In genomic region chr6:137816688-137817087, GRCh38 we compare ENCODE assay signal across 22 cellular contexts. TPM values are rescaled to one million over a fixed set of nuclear protein-coding genes. Genes with fewer than 3 reads are reported as not detected.
DNase-seq lines count a peak whose midpoint lies in the region; ATAC-seq, FAIRE-seq and TF ChIP-seq lines count a peak whose summit lies in the region.
"Had no signal": no experiment of that assay in that cellular context is flagged by ENCODE, and none has a peak within 500 bp of the region (broad histone marks: within the 10 kb centered on the region; RNA-seq: fewer than 3 reads in every experiment).

No MANE protein-coding gene starts in this region.

- FAIRE-seq in GM12891 (lab: Jason Lieb, UNC): peak; percentile 45
- FAIRE-seq: colon had no signal

- CTCF ChIA-PET in activated CD4-positive, alpha-beta T cell treated with anti-CD3 and anti-CD28 coated beads for 36 hours (lab: Charles Lee): interaction anchor here (1.0 kb wide), 1 partner anchor 8 kb away, joined by 3 read pairs; no protein-coding TSS in a partner anchor

- no peak for DNase-seq in activated CD4-positive, alpha-beta T cell treated with anti-CD3 and anti-CD28 coated beads for 36 hours
- DNase-seq in activated CD4-positive, alpha-beta T cell treated with anti-CD3 and anti-CD28 coated beads for 48 hours: no peak
- no peak for DNase-seq in GM12891 (ENCODE audit: insufficient read length, low spot score)
- DNase-seq in activated T-helper 2 cell treated with anti-CD3 and anti-CD28 coated beads, Interferon-gamma antibody, Interleukin-2, Interleukin-4, amounts not matched to agents 10 μg/mL and 5 μg/mL and 100 μg/mL, durations not matched to agents 14 hours and 24 hours and 36 hours (ENCODE audit: low spot score): no peak
- no peak for DNase-seq in naive thymus-derived CD8-positive, alpha-beta T cell
- DNase-seq in germinal center (ENCODE audit: low spot score): no peak
- DNase-seq in NOMO-1 treated with dmso at 0.1 percent for 144 hours (lab: John Stamatoyannopoulos, UW; ENCODE audit: unreplicated experiment): no peak
- DNase-seq: activated CD8-positive, alpha-beta memory T cell treated with anti-CD3 and anti-CD28 coated beads for 24 hours; Calu3; esophagus squamous epithelium; NCI-H1417 treated with DMSO at 0.1 percent for 48 hours; NCI-H446 treated with DMSO at 0.1 percent for 48 hours; NK-92 treated with Interleukin-12 subunit alpha and Interleukin-12 subunit beta, amount 100 ng/mL, for 24 hours; nucleus accumbens; Peyer's patch; stimulated activated CD4-positive, alpha-beta T cell treated with anti-CD3 and anti-CD28 coated beads, Interleukin-2, amount 100 ng/mL, for 24 hours; stimulated activated naive CD4-positive, alpha-beta T cell; thyroid gland had no signal

- H3K27ac Mint-ChIP-seq in activated CD4-positive, alpha-beta T cell treated with anti-CD3 and anti-CD28 coated beads for 36 hours: peak overlapping the region; percentile 75
- no peak overlapping the region for H3K27ac Mint-ChIP-seq in activated T-helper 2 cell treated with anti-CD3 and anti-CD28 coated beads, Interferon-gamma antibody, Interleukin-2, Interleukin-4, amounts not matched to agents 10 μg/mL and 5 μg/mL and 100 μg/mL, durations not matched to agents 14 hours and 24 hours and 36 hours
- H3K27ac Mint-ChIP-seq in naive thymus-derived CD8-positive, alpha-beta T cell: peak overlapping the region in 8 of 10 donors; percentile 53 to 92 (median 83)
- H3K27ac Mint-ChIP-seq: WTC11 had no signal

- intact Hi-C loops in activated CD4-positive, alpha-beta T cell treated with anti-CD3 and anti-CD28 coated beads for 36 hours (cut with DNase I, micrococcal nuclease): loop anchor here in 1 of 2 experiments (5.0 kb wide), 1 partner anchor 36 kb away; no protein-coding TSS in a partner anchor
- intact Hi-C loops in activated T-helper 2 cell treated with anti-CD3 and anti-CD28 coated beads, Interferon-gamma antibody, Interleukin-2, Interleukin-4, amounts not matched to agents 10 μg/mL and 5 μg/mL and 100 μg/mL, durations not matched to agents 14 hours and 24 hours and 36 hours (cut with micrococcal nuclease): no loop called here

- peaks cover 6% of the 10 kb centered on the region for H3K36me3 Mint-ChIP-seq in activated CD4-positive, alpha-beta T cell treated with anti-CD3 and anti-CD28 coated beads for 36 hours (ENCODE audit: low read depth)
- peaks cover 3% of the 10 kb centered on the region for H3K36me3 Mint-ChIP-seq in activated T-helper 2 cell treated with anti-CD3 and anti-CD28 coated beads, Interferon-gamma antibody, Interleukin-2, Interleukin-4, amounts not matched to agents 10 μg/mL and 5 μg/mL and 100 μg/mL, durations not matched to agents 14 hours and 24 hours and 36 hours (ENCODE audit: low read depth)
- no peaks in the 10 kb centered on the region for H3K36me3 Mint-ChIP-seq in naive thymus-derived CD8-positive, alpha-beta T cell
- H3K36me3 Mint-ChIP-seq: brain, WTC11 had no signal

- peaks cover 79% of the 10 kb centered on the region for H3K4me1 Mint-ChIP-seq in activated CD4-positive, alpha-beta T cell treated with anti-CD3 and anti-CD28 coated beads for 36 hours
- H3K4me1 Mint-ChIP-seq in activated T-helper 2 cell treated with anti-CD3 and anti-CD28 coated beads, Interferon-gamma antibody, Interleukin-2, Interleukin-4, amounts not matched to agents 10 μg/mL and 5 μg/mL and 100 μg/mL, durations not matched to agents 14 hours and 24 hours and 36 hours (ENCODE audit: low read depth): peaks cover 60% of the 10 kb centered on the region
- peaks cover 27 to 73% (median 52%) of the 10 kb centered on the region in 4 donors for H3K4me1 Mint-ChIP-seq in naive thymus-derived CD8-positive, alpha-beta T cell
- H3K4me1 Mint-ChIP-seq: brain had no signal

- no peaks in the 10 kb centered on the region for H3K9me3 Mint-ChIP-seq in activated CD4-positive, alpha-beta T cell treated with anti-CD3 and anti-CD28 coated beads for 36 hours (ENCODE audit: low read depth)
- H3K9me3 Mint-ChIP-seq in activated T-helper 2 cell treated with anti-CD3 and anti-CD28 coated beads, Interferon-gamma antibody, Interleukin-2, Interleukin-4, amounts not matched to agents 10 μg/mL and 5 μg/mL and 100 μg/mL, durations not matched to agents 14 hours and 24 hours and 36 hours: no peaks in the 10 kb centered on the region
- H3K9me3 Mint-ChIP-seq in naive thymus-derived CD8-positive, alpha-beta T cell: peaks cover 0 to 3% (median 0%) of the 10 kb centered on the region in 9 donors
- H3K9me3 Mint-ChIP-seq: WTC11 had no signal

- H3K27me3 Mint-ChIP-seq in activated CD4-positive, alpha-beta T cell treated with anti-CD3 and anti-CD28 coated beads for 36 hours: no peaks in the 10 kb centered on the region
- H3K27me3 Mint-ChIP-seq in activated T-helper 2 cell treated with anti-CD3 and anti-CD28 coated beads, Interferon-gamma antibody, Interleukin-2, Interleukin-4, amounts not matched to agents 10 μg/mL and 5 μg/mL and 100 μg/mL, durations not matched to agents 14 hours and 24 hours and 36 hours (ENCODE audit: low read depth): no peaks in the 10 kb centered on the region
- no peaks in the 10 kb centered on the region for H3K27me3 Mint-ChIP-seq in naive thymus-derived CD8-positive, alpha-beta T cell

- no peak for ATAC-seq in activated CD4-positive, alpha-beta T cell treated with anti-CD3 and anti-CD28 coated beads for 36 hours
- ATAC-seq in naive thymus-derived CD8-positive, alpha-beta T cell: no peak
- ATAC-seq in HG02763 (IDR thresholded peaks at IDR 0.05; ENCODE audit: unreplicated experiment): no peak
- ATAC-seq: WTC11 had no signal

- POLR2A ChIA-PET in activated CD4-positive, alpha-beta T cell treated with anti-CD3 and anti-CD28 coated beads for 36 hours (lab: Charles Lee): no interaction called here
- POLR2A ChIA-PET in naive thymus-derived CD8-positive, alpha-beta T cell (lab: Charles Lee): interaction anchor here (1.3 kb wide), 1 partner anchor 50 kb away, joined by 5 read pairs; the partner anchor contains the start of gene TNFAIP3

- no peak overlapping the region for H3K4me3 Mint-ChIP-seq in activated CD4-positive, alpha-beta T cell treated with anti-CD3 and anti-CD28 coated beads for 36 hours
- peak overlapping the region; percentile 17 for H3K4me3 Mint-ChIP-seq in activated T-helper 2 cell treated with anti-CD3 and anti-CD28 coated beads, Interferon-gamma antibody, Interleukin-2, Interleukin-4, amounts not matched to agents 10 μg/mL and 5 μg/mL and 100 μg/mL, durations not matched to agents 14 hours and 24 hours and 36 hours (ENCODE audit: low read depth)
- H3K4me3 Mint-ChIP-seq in naive thymus-derived CD8-positive, alpha-beta T cell: no peak overlapping the region
- H3K4me3 Mint-ChIP-seq: brain, WTC11 had no signal

- no peak for TF ChIP-seq POLR2A in GM12891 (IDR thresholded peaks at IDR 0.05; ENCODE audit: low read depth, low read length)

TF ChIP-seq in GM12891, 5 proteins besides CTCF, POLR2A, EP300 and RAD21:
- TF ChIP-seq POU2F2 (IDR thresholded peaks at IDR 0.05; ENCODE audit: low read depth, low read length) (no peak), POLR2AphosphoS5 (IDR thresholded peaks at IDR 0.05; ENCODE audit: low read depth, low read length) (no peak), TAF1 (IDR thresholded peaks at IDR 0.05; ENCODE audit: low read depth, low read length) (no peak), SPI1 (IDR thresholded peaks at IDR 0.05; ENCODE audit: low read depth, low read length) (no peak), PAX5 (IDR thresholded peaks at IDR 0.05; ENCODE audit: insufficient read depth, low read length, severe bottlenecking) (no peak)

RNA-seq across cellular contexts. Expression of gene TNFAIP3, which starts 50.4 kb away (rescaled TPM):
- total RNA-seq in activated CD4-positive, alpha-beta T cell treated with anti-CD3 and anti-CD28 coated beads for 36 hours: 100 to 1,000 TPM; 284 to 371 TPM
- 120 TPM for polyA plus RNA-seq in GM12891 (2012; ENCODE audit: low read depth, missing spikeins)
- 250 and 251 TPM in 2 replicates for total RNA-seq in activated T-helper 2 cell treated with anti-CD3 and anti-CD28 coated beads, Interferon-gamma antibody, Interleukin-2, Interleukin-4, amounts not matched to agents 10 μg/mL and 5 μg/mL and 100 μg/mL, durations not matched to agents 14 hours and 24 hours and 36 hours
- total RNA-seq in naive thymus-derived CD8-positive, alpha-beta T cell: 100 to 1,000 TPM; 108 to 114 TPM
- polyA plus RNA-seq in naive thymus-derived CD8-positive, alpha-beta T cell: 100 to 1,000 TPM in 1 of 3 donors, 10 to 100 TPM in 2; 61.5 to 139 (median 84.3) TPM
